16 cellular contexts compared by ENCODE assay signal in genomic region chr7:63113713-63114285, GRCh38.
DNase-seq lines count a peak whose midpoint lies in the region; ATAC-seq and TF ChIP-seq lines count a peak whose summit lies in the region.
"Had no signal": no experiment of that assay in that cellular context is flagged by ENCODE, and none has a peak within 500 bp of the region (broad histone marks: within the 10 kb centered on the region; RNA-seq: fewer than 3 reads in every experiment).

No MANE protein-coding gene starts in this region.

- no peaks in the 10 kb centered on the region for H3K4me1 Mint-ChIP-seq in chondrocyte (ENCODE audit: low read depth)
- H3K4me1 Mint-ChIP-seq: GM23338 had no signal

- TF ChIP-seq POLR2A in testis (IDR thresholded peaks at IDR 0.05) (no peak), thyroid gland (IDR thresholded peaks at IDR 0.05) (no peak), uterus (IDR thresholded peaks at IDR 0.05) (no peak)

- intact Hi-C loops in testis (cut with DNase I; ENCODE audit: low total_unique reads): no loop called here
- intact Hi-C loops in aorta (cut with DNase I): no loop called here
- intact Hi-C loops in thyroid gland (cut with DNase I): no loop called here
- intact Hi-C loops in posterior cingulate gyrus (cut with DNase I): no loop called here
- intact Hi-C loops in uterus (cut with DNase I; ENCODE audit: low total_unique reads): no loop called here

- H3K27ac Mint-ChIP-seq in chondrocyte (ENCODE audit: unreplicated experiment): no peak overlapping the region
- H3K27ac Mint-ChIP-seq: CD4-positive, alpha-beta memory T cell; GM23338; HFFc6 had no signal

- no peaks in the 10 kb centered on the region for H3K27me3 Mint-ChIP-seq in chondrocyte (ENCODE audit: low read depth)
- H3K27me3 Mint-ChIP-seq: CD4-positive, alpha-beta memory T cell had no signal

- H3K36me3 Mint-ChIP-seq in chondrocyte (ENCODE audit: low read depth): peaks cover 2% of the 10 kb centered on the region

- H3K4me3 ChIP-seq in testis (peak overlapping the region; percentile 29 to 44), aorta (ENCODE audit: low read length in 2 of 2) (no peak overlapping the region), thyroid gland (replicated peaks in 1 of 3) (no peak overlapping the region), uterus (no peak overlapping the region)
- H3K4me3 ChIP-seq: GM23338, HAP-1 had no signal

- WGBS in testis, 2 donors: 40 to 64% methylated on average over 1 to 26 of the region's 33 CpGs
- 73 to 76% methylated on average over 33 of the region's 33 CpGs for WGBS in aorta, 2 donors
- WGBS in thyroid gland, 2 donors: 69 to 83% methylated on average over 11 to 17 of the region's 33 CpGs

- no peak overlapping the region for H3K27ac ChIP-seq in testis
- no peak overlapping the region for H3K27ac ChIP-seq in aorta (ENCODE audit: low read depth in 1 of 2, low read length in 2 of 2)
- no peak overlapping the region for H3K27ac ChIP-seq in thyroid gland
- no peak overlapping the region for H3K27ac ChIP-seq in uterus

- TF ChIP-seq CTCF in chondrocyte (IDR thresholded peaks at IDR 0.05) (no peak), testis (IDR thresholded peaks at IDR 0.05) (no peak), thyroid gland (IDR thresholded peaks at IDR 0.05) (no peak), uterus (IDR thresholded peaks at IDR 0.05) (no peak)

- H3K4me3 Mint-ChIP-seq in chondrocyte (ENCODE audit: unreplicated experiment): no peak overlapping the region
- H3K4me3 Mint-ChIP-seq: CD4-positive, alpha-beta memory T cell; GM23338; HFFc6 had no signal

- DNase-seq in chondrocyte (ENCODE audit: low spot score): peak; percentile 95
- DNase-seq in mesenteric fat pad (ENCODE audit: low spot score): peak; percentile 79
- DNase-seq in testis: no peak
- DNase-seq in aorta: no peak
- DNase-seq in thyroid gland: no peak
- no peak for DNase-seq in posterior cingulate gyrus
- no peak for DNase-seq in uterus
- no peak for DNase-seq in COLO829 (ENCODE audit: low spot score)
- DNase-seq: C1 segment of cervical spinal cord; Caco-2; CD4-positive, alpha-beta memory T cell; DMS153; DND-41; HFFc6 had no signal

- H3K9me3 ChIP-seq in testis: no peaks in the 10 kb centered on the region
- H3K9me3 ChIP-seq in aorta (ENCODE audit: control insufficient read depth, low read length): no peaks in the 10 kb centered on the region
- no peaks in the 10 kb centered on the region for H3K9me3 ChIP-seq in thyroid gland
- no peaks in the 10 kb centered on the region for H3K9me3 ChIP-seq in uterus
- H3K9me3 ChIP-seq: HAP-1 had no signal

- no peaks in the 10 kb centered on the region for H3K4me1 ChIP-seq in testis
- H3K4me1 ChIP-seq in aorta (ENCODE audit: control insufficient read depth in 1 of 2, insufficient read depth in 2 of 2, low read length in 2 of 2): no peaks in the 10 kb centered on the region
- no peaks in the 10 kb centered on the region for H3K4me1 ChIP-seq in thyroid gland
- H3K4me1 ChIP-seq in uterus: no peaks in the 10 kb centered on the region
- H3K4me1 ChIP-seq: Caco-2, HAP-1 had no signal

- no peaks in the 10 kb centered on the region for H3K27me3 ChIP-seq in testis
- H3K27me3 ChIP-seq in aorta (ENCODE audit: control insufficient read depth in 1 of 2, insufficient read depth in 2 of 2, low read length in 1 of 2): no peaks in the 10 kb centered on the region
- H3K27me3 ChIP-seq in thyroid gland: no peaks in the 10 kb centered on the region
- H3K27me3 ChIP-seq in uterus: no peaks in the 10 kb centered on the region

- peaks cover 44% of the 10 kb centered on the region for H3K9me3 Mint-ChIP-seq in chondrocyte (ENCODE audit: low read depth)

- H3K36me3 ChIP-seq in testis (ENCODE audit: low read depth, missing control alignments) (no peaks in the 10 kb centered on the region), aorta (ENCODE audit: control insufficient read depth in 1 of 2, insufficient read depth in 2 of 2, low read length in 1 of 2) (no peaks in the 10 kb centered on the region), thyroid gland (no peaks in the 10 kb centered on the region), uterus (no peaks in the 10 kb centered on the region)
- H3K36me3 ChIP-seq: HAP-1 had no signal

- peak; percentile 52 for ATAC-seq in aorta (ENCODE audit: low FRiP score)
- ATAC-seq: GM23338 had no signal

Comparison
In these comparisons a context has a peak if more than half of its experiments do, and no peak if none do; other contexts are left out.
1. DNase-seq: peak in chondrocyte (single experiment) and mesenteric fat pad (single experiment); none in testis (single experiment), aorta (0 of 2), thyroid gland (0 of 2), posterior cingulate gyrus (0 of 10), uterus (0 of 2) and COLO829 (single experiment).
2. H3K4me3 ChIP-seq: peak in testis (2 of 2); none in aorta (0 of 2), thyroid gland (0 of 3) and uterus (0 of 2).